ENCODE assay signal across 1 cellular context in the genomic region with DNA sequence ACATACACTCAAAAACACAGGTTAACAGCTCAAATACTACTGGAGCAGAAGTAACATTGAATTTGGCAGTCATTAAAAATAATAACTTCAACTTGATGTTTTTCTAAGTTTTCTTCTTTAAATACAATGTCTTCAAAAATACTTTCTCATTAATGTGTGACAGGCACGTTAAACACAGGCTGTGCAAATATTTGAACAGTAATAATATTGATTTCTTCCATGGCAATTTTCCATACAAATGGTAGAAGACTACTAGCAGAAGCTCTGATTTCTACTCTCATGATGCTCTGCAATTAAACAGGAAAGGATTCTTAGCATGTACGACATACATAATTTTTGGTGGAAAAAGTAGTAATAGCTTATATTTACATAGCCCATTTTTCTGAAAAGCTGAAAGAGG.
TF ChIP-seq lines count a peak whose summit lies in the region.

No MANE protein-coding gene starts in this region.

TF ChIP-seq in HepG2, 621 proteins besides CTCF, POLR2A, EP300 and RAD21 (continues in another document):
- TF ChIP-seq, protein P1, sequence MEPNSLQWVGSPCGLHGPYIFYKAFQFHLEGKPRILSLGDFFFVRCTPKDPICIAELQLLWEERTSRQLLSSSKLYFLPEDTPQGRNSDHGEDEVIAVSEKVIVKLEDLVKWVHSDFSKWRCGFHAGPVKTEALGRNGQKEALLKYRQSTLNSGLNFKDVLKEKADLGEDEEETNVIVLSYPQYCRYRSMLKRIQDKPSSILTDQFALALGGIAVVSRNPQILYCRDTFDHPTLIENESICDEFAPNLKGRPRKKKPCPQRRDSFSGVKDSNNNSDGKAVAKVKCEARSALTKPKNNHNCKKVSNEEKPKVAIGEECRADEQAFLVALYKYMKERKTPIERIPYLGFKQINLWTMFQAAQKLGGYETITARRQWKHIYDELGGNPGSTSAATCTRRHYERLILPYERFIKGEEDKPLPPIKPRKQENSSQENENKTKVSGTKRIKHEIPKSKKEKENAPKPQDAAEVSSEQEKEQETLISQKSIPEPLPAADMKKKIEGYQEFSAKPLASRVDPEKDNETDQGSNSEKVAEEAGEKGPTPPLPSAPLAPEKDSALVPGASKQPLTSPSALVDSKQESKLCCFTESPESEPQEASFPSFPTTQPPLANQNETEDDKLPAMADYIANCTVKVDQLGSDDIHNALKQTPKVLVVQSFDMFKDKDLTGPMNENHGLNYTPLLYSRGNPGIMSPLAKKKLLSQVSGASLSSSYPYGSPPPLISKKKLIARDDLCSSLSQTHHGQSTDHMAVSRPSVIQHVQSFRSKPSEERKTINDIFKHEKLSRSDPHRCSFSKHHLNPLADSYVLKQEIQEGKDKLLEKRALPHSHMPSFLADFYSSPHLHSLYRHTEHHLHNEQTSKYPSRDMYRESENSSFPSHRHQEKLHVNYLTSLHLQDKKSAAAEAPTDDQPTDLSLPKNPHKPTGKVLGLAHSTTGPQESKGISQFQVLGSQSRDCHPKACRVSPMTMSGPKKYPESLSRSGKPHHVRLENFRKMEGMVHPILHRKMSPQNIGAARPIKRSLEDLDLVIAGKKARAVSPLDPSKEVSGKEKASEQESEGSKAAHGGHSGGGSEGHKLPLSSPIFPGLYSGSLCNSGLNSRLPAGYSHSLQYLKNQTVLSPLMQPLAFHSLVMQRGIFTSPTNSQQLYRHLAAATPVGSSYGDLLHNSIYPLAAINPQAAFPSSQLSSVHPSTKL (CRISPR knock-in tag; IDR thresholded peaks at IDR 0.05) = peak; percentile 82
- TF ChIP-seq, protein P2, sequence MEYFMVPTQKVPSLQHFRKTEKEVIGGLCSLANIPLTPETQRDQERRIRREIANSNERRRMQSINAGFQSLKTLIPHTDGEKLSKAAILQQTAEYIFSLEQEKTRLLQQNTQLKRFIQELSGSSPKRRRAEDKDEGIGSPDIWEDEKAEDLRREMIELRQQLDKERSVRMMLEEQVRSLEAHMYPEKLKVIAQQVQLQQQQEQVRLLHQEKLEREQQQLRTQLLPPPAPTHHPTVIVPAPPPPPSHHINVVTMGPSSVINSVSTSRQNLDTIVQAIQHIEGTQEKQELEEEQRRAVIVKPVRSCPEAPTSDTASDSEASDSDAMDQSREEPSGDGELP (IDR thresholded peaks at IDR 0.05; ENCODE audit: borderline replicate concordance, low read depth) = 0 out of 2 replicates have a peak, but pooled peaks have one; percentile 19
- peak; percentile 52; the same call in 1 of the 2 replicates for TF ChIP-seq FOXJ3 (CRISPR knock-in tag; IDR thresholded peaks at IDR 0.05; ENCODE audit: borderline replicate concordance)
- TF ChIP-seq, protein P3, sequence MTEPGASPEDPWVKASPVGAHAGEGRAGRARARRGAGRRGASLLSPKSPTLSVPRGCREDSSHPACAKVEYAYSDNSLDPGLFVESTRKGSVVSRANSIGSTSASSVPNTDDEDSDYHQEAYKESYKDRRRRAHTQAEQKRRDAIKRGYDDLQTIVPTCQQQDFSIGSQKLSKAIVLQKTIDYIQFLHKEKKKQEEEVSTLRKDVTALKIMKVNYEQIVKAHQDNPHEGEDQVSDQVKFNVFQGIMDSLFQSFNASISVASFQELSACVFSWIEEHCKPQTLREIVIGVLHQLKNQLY (CRISPR knock-in tag; IDR thresholded peaks at IDR 0.05) = 0 out of 2 replicates have a peak, but pooled peaks have one; percentile 16
- TF ChIP-seq SOX6 (IDR thresholded peaks at IDR 0.05) = no peak
- TF ChIP-seq SOX6 (CRISPR knock-in tag; IDR thresholded peaks at IDR 0.05) = peak; percentile 47; the same call in 1 of the 2 replicates
- TF ChIP-seq SIX1 (CRISPR knock-in tag; IDR thresholded peaks at IDR 0.05; ENCODE audit: borderline replicate concordance) = 0 out of 2 replicates have a peak, but pooled peaks have one; percentile 24
- peak; percentile 37; the same call in 1 of the 2 replicates for TF ChIP-seq KAT2B (IDR thresholded peaks at IDR 0.05; ENCODE audit: borderline replicate concordance, low read depth, low read length)
- TF ChIP-seq, protein P4, sequence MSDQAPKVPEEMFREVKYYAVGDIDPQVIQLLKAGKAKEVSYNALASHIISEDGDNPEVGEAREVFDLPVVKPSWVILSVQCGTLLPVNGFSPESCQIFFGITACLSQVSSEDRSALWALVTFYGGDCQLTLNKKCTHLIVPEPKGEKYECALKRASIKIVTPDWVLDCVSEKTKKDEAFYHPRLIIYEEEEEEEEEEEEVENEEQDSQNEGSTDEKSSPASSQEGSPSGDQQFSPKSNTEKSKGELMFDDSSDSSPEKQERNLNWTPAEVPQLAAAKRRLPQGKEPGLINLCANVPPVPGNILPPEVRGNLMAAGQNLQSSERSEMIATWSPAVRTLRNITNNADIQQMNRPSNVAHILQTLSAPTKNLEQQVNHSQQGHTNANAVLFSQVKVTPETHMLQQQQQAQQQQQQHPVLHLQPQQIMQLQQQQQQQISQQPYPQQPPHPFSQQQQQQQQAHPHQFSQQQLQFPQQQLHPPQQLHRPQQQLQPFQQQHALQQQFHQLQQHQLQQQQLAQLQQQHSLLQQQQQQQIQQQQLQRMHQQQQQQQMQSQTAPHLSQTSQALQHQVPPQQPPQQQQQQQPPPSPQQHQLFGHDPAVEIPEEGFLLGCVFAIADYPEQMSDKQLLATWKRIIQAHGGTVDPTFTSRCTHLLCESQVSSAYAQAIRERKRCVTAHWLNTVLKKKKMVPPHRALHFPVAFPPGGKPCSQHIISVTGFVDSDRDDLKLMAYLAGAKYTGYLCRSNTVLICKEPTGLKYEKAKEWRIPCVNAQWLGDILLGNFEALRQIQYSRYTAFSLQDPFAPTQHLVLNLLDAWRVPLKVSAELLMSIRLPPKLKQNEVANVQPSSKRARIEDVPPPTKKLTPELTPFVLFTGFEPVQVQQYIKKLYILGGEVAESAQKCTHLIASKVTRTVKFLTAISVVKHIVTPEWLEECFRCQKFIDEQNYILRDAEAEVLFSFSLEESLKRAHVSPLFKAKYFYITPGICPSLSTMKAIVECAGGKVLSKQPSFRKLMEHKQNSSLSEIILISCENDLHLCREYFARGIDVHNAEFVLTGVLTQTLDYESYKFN (CRISPR knock-in tag; conservative IDR thresholded peaks at IDR 0.05) = peak; percentile 56; the same call in 1 of the 2 replicates
- TF ChIP-seq, protein P5, sequence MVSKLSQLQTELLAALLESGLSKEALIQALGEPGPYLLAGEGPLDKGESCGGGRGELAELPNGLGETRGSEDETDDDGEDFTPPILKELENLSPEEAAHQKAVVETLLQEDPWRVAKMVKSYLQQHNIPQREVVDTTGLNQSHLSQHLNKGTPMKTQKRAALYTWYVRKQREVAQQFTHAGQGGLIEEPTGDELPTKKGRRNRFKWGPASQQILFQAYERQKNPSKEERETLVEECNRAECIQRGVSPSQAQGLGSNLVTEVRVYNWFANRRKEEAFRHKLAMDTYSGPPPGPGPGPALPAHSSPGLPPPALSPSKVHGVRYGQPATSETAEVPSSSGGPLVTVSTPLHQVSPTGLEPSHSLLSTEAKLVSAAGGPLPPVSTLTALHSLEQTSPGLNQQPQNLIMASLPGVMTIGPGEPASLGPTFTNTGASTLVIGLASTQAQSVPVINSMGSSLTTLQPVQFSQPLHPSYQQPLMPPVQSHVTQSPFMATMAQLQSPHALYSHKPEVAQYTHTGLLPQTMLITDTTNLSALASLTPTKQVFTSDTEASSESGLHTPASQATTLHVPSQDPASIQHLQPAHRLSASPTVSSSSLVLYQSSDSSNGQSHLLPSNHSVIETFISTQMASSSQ (IDR thresholded peaks at IDR 0.05; ENCODE audit: low read depth) = peak; percentile 63
- TF ChIP-seq, protein P5 (CRISPR knock-in tag; IDR thresholded peaks at IDR 0.05; ENCODE audit: borderline replicate concordance) = no peak; the same call in 1 of the 2 replicates
- peak; percentile 52; the same call in 1 of the 2 replicates for TF ChIP-seq NCOA2 (CRISPR knock-in tag; IDR thresholded peaks at IDR 0.05)
- TF ChIP-seq HMG20A (CRISPR knock-in tag; IDR thresholded peaks at IDR 0.05; ENCODE audit: borderline replicate concordance) = peak; percentile 78; the same call in 1 of the 2 replicates
- peak; percentile 79; the same call in 1 of the 2 replicates for TF ChIP-seq MIXL1 (CRISPR knock-in tag; IDR thresholded peaks at IDR 0.05)
- TF ChIP-seq FOXA1 (IDR thresholded peaks at IDR 0.05) = no peak
- peak; percentile 39; the same call in 1 of the 2 replicates for TF ChIP-seq FOXA1 (CRISPR knock-in tag; IDR thresholded peaks at IDR 0.05)
- TF ChIP-seq ZNF839 (CRISPR knock-in tag; IDR thresholded peaks at IDR 0.05; ENCODE audit: borderline replicate concordance) = no peak
- peak; percentile 93 for TF ChIP-seq ONECUT2 (CRISPR knock-in tag; IDR thresholded peaks at IDR 0.05)
- no peak for TF ChIP-seq ZNF652 (CRISPR knock-in tag; IDR thresholded peaks at IDR 0.05; ENCODE audit: borderline replicate concordance, low read depth)
- TF ChIP-seq SP2 (CRISPR knock-in tag; IDR thresholded peaks at IDR 0.05) = no peak
- TF ChIP-seq GATAD2A (CRISPR knock-in tag; IDR thresholded peaks at IDR 0.05) = peak; percentile 80
- peak; percentile 79 for TF ChIP-seq FOXA3 (CRISPR knock-in tag; IDR thresholded peaks at IDR 0.05)
- peak; percentile 32; the same call in 1 of the 2 replicates for TF ChIP-seq ISL2 (CRISPR knock-in tag; IDR thresholded peaks at IDR 0.05)
- no peak for TF ChIP-seq HMG20B (CRISPR knock-in tag; conservative IDR thresholded peaks at IDR 0.05)
- TF ChIP-seq SOX13 (IDR thresholded peaks at IDR 0.05) = no peak
- TF ChIP-seq SOX13 (CRISPR knock-in tag; conservative IDR thresholded peaks at IDR 0.05 in 1 of 2, IDR thresholded peaks at IDR 0.05 in 1 of 2) = peak in 1 of 2 experiments; percentile 74; a peak in 2 of 4 replicates
- TF ChIP-seq MIER3 (CRISPR knock-in tag; IDR thresholded peaks at IDR 0.05; ENCODE audit: borderline replicate concordance) = peak; percentile 25; the same call in 1 of the 2 replicates
- TF ChIP-seq, protein P6, sequence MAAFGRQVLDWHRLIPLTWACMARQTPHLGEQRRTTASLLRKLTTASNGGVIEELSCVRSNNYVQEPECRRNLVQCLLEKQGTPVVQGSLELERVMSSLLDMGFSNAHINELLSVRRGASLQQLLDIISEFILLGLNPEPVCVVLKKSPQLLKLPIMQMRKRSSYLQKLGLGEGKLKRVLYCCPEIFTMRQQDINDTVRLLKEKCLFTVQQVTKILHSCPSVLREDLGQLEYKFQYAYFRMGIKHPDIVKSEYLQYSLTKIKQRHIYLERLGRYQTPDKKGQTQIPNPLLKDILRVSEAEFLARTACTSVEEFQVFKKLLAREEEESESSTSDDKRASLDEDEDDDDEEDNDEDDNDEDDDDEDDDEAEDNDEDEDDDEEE (CRISPR knock-in tag; IDR thresholded peaks at IDR 0.05) = no peak
- peak; percentile 60; the same call in 1 of the 2 replicates for TF ChIP-seq RCOR2 (CRISPR knock-in tag; IDR thresholded peaks at IDR 0.05)
- 0 out of 2 replicates have a peak, but pooled peaks have one; percentile 13 for TF ChIP-seq PPARG (CRISPR knock-in tag; conservative IDR thresholded peaks at IDR 0.05)
- peak; percentile 72; the same call in 1 of the 2 replicates for TF ChIP-seq NFIC (IDR thresholded peaks at IDR 0.05; ENCODE audit: low read length)
- TF ChIP-seq ZFP90 (CRISPR knock-in tag; IDR thresholded peaks at IDR 0.05; ENCODE audit: borderline replicate concordance) = no peak
- TF ChIP-seq RFXAP (CRISPR knock-in tag; IDR thresholded peaks at IDR 0.05; ENCODE audit: borderline replicate concordance) = no peak
- peak; percentile 29; the same call in 1 of the 2 replicates for TF ChIP-seq CREM (IDR thresholded peaks at IDR 0.05)
- no peak for TF ChIP-seq CREM (CRISPR knock-in tag; IDR thresholded peaks at IDR 0.05)
- TF ChIP-seq, protein P7, sequence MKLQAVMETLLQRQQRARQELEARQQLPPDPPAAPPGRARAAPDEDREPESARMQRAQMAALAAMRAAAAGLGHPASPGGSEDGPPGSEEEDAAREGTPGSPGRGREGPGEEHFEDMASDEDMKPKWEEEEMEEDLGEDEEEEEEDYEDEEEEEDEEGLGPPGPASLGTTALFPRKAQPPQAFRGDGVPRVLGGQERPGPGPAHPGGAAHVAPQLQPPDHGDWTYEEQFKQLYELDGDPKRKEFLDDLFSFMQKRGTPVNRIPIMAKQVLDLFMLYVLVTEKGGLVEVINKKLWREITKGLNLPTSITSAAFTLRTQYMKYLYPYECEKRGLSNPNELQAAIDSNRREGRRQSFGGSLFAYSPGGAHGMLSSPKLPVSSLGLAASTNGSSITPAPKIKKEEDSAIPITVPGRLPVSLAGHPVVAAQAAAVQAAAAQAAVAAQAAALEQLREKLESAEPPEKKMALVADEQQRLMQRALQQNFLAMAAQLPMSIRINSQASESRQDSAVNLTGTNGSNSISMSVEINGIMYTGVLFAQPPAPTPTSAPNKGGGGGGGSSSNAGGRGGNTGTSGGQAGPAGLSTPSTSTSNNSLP (IDR thresholded peaks at IDR 0.05; ENCODE audit: low read depth, low read length) = peak; percentile 64
- TF ChIP-seq TEAD3 (CRISPR knock-in tag; optimal IDR thresholded peaks at IDR 0.05; ENCODE audit: borderline replicate concordance) = no peak
- TF ChIP-seq, protein P8, sequence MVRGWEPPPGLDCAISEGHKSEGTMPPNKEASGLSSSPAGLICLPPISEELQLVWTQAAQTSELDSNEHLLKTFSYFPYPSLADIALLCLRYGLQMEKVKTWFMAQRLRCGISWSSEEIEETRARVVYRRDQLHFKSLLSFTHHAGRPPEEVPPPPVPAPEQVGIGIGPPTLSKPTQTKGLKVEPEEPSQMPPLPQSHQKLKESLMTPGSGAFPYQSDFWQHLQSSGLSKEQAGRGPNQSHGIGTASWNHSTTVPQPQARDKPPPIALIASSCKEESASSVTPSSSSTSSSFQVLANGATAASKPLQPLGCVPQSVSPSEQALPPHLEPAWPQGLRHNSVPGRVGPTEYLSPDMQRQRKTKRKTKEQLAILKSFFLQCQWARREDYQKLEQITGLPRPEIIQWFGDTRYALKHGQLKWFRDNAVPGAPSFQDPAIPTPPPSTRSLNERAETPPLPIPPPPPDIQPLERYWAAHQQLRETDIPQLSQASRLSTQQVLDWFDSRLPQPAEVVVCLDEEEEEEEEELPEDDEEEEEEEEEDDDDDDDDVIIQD (CRISPR knock-in tag; IDR thresholded peaks at IDR 0.05; ENCODE audit: low read depth) = peak; percentile 17; the same call in 1 of the 2 replicates
- TF ChIP-seq HDAC2 (CRISPR knock-in tag; IDR thresholded peaks at IDR 0.05) = peak; percentile 33; the same call in 1 of the 2 replicates
- TF ChIP-seq BHLHE40 (IDR thresholded peaks at IDR 0.05; ENCODE audit: low read length) = peak; percentile 57; the same call in 1 of the 2 replicates
